In the genomic region with DNA sequence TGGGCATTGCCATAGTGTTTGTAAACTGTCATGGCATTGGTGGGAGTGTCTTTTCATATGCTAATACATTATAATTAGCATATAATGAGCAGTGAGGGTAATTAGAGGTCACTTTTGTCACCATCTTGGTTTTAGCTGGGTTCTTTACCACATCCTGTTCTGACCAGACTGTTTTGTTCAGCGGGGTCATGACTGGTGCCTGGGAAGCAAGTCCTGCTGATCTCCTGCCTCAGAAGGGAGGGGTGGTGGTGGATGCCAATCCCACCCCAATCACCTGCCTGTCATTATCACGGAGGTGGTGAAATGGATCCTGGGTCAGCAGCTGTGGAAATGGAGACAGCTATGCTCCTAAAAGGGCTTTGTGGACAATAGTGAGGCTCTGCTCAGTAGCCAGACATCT, we compare ENCODE assay signal across 28 cellular contexts. TPM values are rescaled to one million over a fixed set of nuclear protein-coding genes. Genes with fewer than 3 reads are reported as not detected.
DNase-seq lines count a peak whose midpoint lies in the region; TF ChIP-seq lines count a peak whose summit lies in the region.
"Had no signal": no experiment of that assay in that cellular context is flagged by ENCODE, and none has a peak within 500 bp of the region (broad histone marks: within the 10 kb centered on the region; RNA-seq: fewer than 3 reads in every experiment).

No MANE protein-coding gene starts in this region.

- no peak for TF ChIP-seq CTCF in brain microvascular endothelial cell (IDR thresholded peaks at IDR 0.05; ENCODE audit: low read depth, low read length, missing control alignments)

- H3K36me3 ChIP-seq in brain microvascular endothelial cell (replicated peaks), result no peaks in the 10 kb centered on the region
- H3K36me3 ChIP-seq: BLaER1 treated with 17β-estradiol and CSF1 and Interleukin-3, amounts not matched to agents 10 nM and 100 nM; ovary; right lobe of liver; upper lobe of left lung had no signal

- DNase-seq in EH (ENCODE audit: low read depth) (peak; percentile 18), KG1 (lab: John Stamatoyannopoulos, UW) (peak; percentile 19), UCSD-AML1 (lab: John Stamatoyannopoulos, UW; ENCODE audit: unreplicated experiment) (peak; percentile 23), myocyte (ENCODE audit: low read depth) (peak; percentile 67), brain microvascular endothelial cell (no peak), retina (no peak), COR-L47 (lab: John Stamatoyannopoulos, UW) (no peak)
- DNase-seq in central memory CD4-positive, alpha-beta T cell, result no peak
- DNase-seq: activated B cell treated with CpG ODN at 0.5 μM for 24 hours; activated CD4-positive, alpha-beta T cell treated with anti-CD3 and anti-CD28 coated beads, Interleukin-2, amount 50 U/mL, for 48 hours; activated CD8-positive, alpha-beta memory T cell treated with anti-CD3 and anti-CD28 coated beads, Interleukin-2, amount 50 U/mL, for 48 hours; activated naive CD8-positive, alpha-beta T cell treated with anti-CD3 and anti-CD28 coated beads for 36 hours; effector CD8-positive, alpha-beta T cell; HCEC 1CT; mammary epithelial cell; naive thymus-derived CD8-positive, alpha-beta T cell; NCI-H1092 treated with DMSO at 0.1 percent for 48 hours; NCI-H2081; NCI-H446 treated with DMSO at 0.1 percent for 48 hours; ovary; right lobe of liver; stimulated activated naive CD8-positive, alpha-beta T cell treated with anti-CD3 and anti-CD28 coated beads, Interleukin-15, amount 100 ng/mL, for 72 hours; upper lobe of left lung had no signal

- H3K27me3 ChIP-seq in brain microvascular endothelial cell (replicated peaks), result no peaks in the 10 kb centered on the region
- H3K27me3 ChIP-seq: BLaER1 treated with 17β-estradiol and CSF1 and Interleukin-3, amounts not matched to agents 10 nM and 100 nM; ovary; right lobe of liver; upper lobe of left lung had no signal

- in situ Hi-C loops in brain microvascular endothelial cell (cut with HindIII; ENCODE audit: low pct_ligation_motif_present, low sequenced_read_pairs), result no loop called here

- no peak overlapping the region for H3K4me3 ChIP-seq in brain microvascular endothelial cell (ENCODE audit: low read depth, low read length)
- H3K4me3 ChIP-seq: BLaER1 treated with 17β-estradiol and CSF1 and Interleukin-3, amounts not matched to agents 10 nM and 100 nM; ovary; right lobe of liver; SK-N-MC; upper lobe of left lung had no signal

- H3K27ac ChIP-seq in brain microvascular endothelial cell, result no peak overlapping the region
- H3K27ac ChIP-seq: BLaER1 treated with 17β-estradiol and CSF1 and Interleukin-3, amounts not matched to agents 10 nM and 100 nM; ovary; right lobe of liver; SK-N-MC; upper lobe of left lung had no signal

RNA-seq across cellular contexts. Expression of gene IL18, which starts 31.2 kb away (rescaled TPM):
- not detected in 2 replicates for total RNA-seq in myocyte
- 0.30 TPM for polyA plus RNA-seq in myocyte (2012)
- total RNA-seq: naive thymus-derived CD8-positive, alpha-beta T cell had no signal

RNA-seq across cellular contexts. Expression of gene TEX12, which starts 34.4 kb away (rescaled TPM):
- total RNA-seq in myocyte, result not detected in 2 replicates
- not detected for polyA plus RNA-seq in myocyte (2012)
- total RNA-seq: activated B cell treated with CpG ODN at 0.5 μM for 24 hours; frontal cortex; kidney epithelial cell; T-helper 2 cell treated with Interferon-gamma antibody and Interleukin-4, amounts not matched to agents 100 ng/mL and 5 ng/mL, for 36 hours had no signal
- polyA plus RNA-seq: mammary epithelial cell; naive thymus-derived CD8-positive, alpha-beta T cell had no signal

RNA-seq across cellular contexts. Expression of gene BCO2, which starts 42.6 kb away (rescaled TPM):
- total RNA-seq in myocyte, result 0.80 and 0.99 TPM in 2 replicates
- 0.40 TPM for polyA plus RNA-seq in myocyte (2012)
- total RNA-seq: kidney epithelial cell had no signal
- polyA plus RNA-seq: naive thymus-derived CD8-positive, alpha-beta T cell had no signal

RNA-seq across cellular contexts. Expression of gene SDHD, which starts 46.1 kb away (rescaled TPM):
- total RNA-seq in myocyte, result 107 and 123 TPM in 2 replicates
- 72.0 TPM for polyA plus RNA-seq in myocyte (2012)

RNA-seq across cellular contexts. Expression of gene TIMM8B, which starts 46.2 kb away (rescaled TPM):
- 55.0 and 62.6 TPM in 2 replicates for total RNA-seq in myocyte
- polyA plus RNA-seq in myocyte (2012), result 150 TPM

Comparison
In these comparisons a context has a peak if more than half of its experiments do, and no peak if none do; other contexts are left out.
1. DNase-seq: peak in EH (single experiment), KG1 (single experiment), UCSD-AML1 (single experiment) and myocyte (single experiment); none in brain microvascular endothelial cell (single experiment), central memory CD4-positive, alpha-beta T cell (single experiment), retina (single experiment) and COR-L47 (single experiment).